In genomic region chr2:37549598-37549997, GRCh38 we compare ENCODE assay signal across 20 cellular contexts.
A peak's percentile ranks its signal among the peaks of the same experiment; 100 is the strongest.
DNase-seq lines count a peak whose midpoint lies in the region; ATAC-seq lines count a peak whose summit lies in the region.
"Had no signal": no experiment of that assay in that cellular context is flagged by ENCODE, and none has a peak within 500 bp of the region (broad histone marks: within the 10 kb centered on the region; RNA-seq: fewer than 3 reads in every experiment).

No MANE protein-coding gene starts in this region.

- no CpG with 5 or more reads among the region's 4 CpGs for WGBS in trophoblast cell (ENCODE audit: extremely low coverage, insufficient coverage, insufficient read length)

- no peaks in the 10 kb centered on the region for H3K36me3 ChIP-seq in trophoblast cell (ENCODE audit: control insufficient read depth in 1 of 2, insufficient read depth in 2 of 2, low read length in 2 of 2)
- H3K36me3 ChIP-seq: brain microvascular endothelial cell had no signal

- peak; percentile 73 for ATAC-seq in GM18498 (IDR thresholded peaks at IDR 0.05; ENCODE audit: unreplicated experiment)
- peak; percentile 63 for ATAC-seq in GM19455 (IDR thresholded peaks at IDR 0.05; ENCODE audit: unreplicated experiment)
- peak; percentile 41 for ATAC-seq in HG02763 (IDR thresholded peaks at IDR 0.05; ENCODE audit: unreplicated experiment)
- ATAC-seq in stimulated activated effector memory CD8-positive, alpha-beta T cell treated with anti-CD3 and anti-CD28 coated beads, Interleukin-12 subunit alpha, Interleukin-12 subunit beta, amount 100 ng/mL, for 72 hours = no peak
- ATAC-seq: stimulated activated naive CD8-positive, alpha-beta T cell treated with anti-CD3 and anti-CD28 coated beads, Interleukin-15, amount 100 ng/mL, for 72 hours had no signal

- H3K23ac ChIP-seq in trophoblast cell (ENCODE audit: low read length) = no peak overlapping the region

- no peaks in the 10 kb centered on the region for H3K79me1 ChIP-seq in trophoblast cell (ENCODE audit: low read length)

- H3K27ac Mint-ChIP-seq in stimulated activated effector memory CD8-positive, alpha-beta T cell treated with anti-CD3 and anti-CD28 coated beads, Interleukin-12 subunit alpha, Interleukin-12 subunit beta, amount 100 ng/mL, for 72 hours = no peak overlapping the region
- H3K27ac Mint-ChIP-seq: activated naive CD8-positive, alpha-beta T cell; activated T-cell treated with anti-CD3 and anti-CD28 coated beads, Interleukin-2, amount 50 U/mL, for 24 hours; memory B cell; nephron; stimulated activated naive CD8-positive, alpha-beta T cell treated with anti-CD3 and anti-CD28 coated beads, Interleukin-15, amount 100 ng/mL, for 72 hours had no signal

- H2BK5ac ChIP-seq in trophoblast cell (ENCODE audit: low read depth, low read length, poor library complexity) = no peak overlapping the region

- H3K18ac ChIP-seq in trophoblast cell (ENCODE audit: low read length) = no peak overlapping the region

- no peaks in the 10 kb centered on the region for H3K27me3 ChIP-seq in trophoblast cell (ENCODE audit: insufficient read depth, low read length)
- H3K27me3 ChIP-seq: brain microvascular endothelial cell had no signal

- H3K4me2 ChIP-seq in trophoblast cell (ENCODE audit: low read length) = no peak overlapping the region

- peaks cover 3% of the 10 kb centered on the region for H3K9me3 ChIP-seq in trophoblast cell (ENCODE audit: insufficient read depth, low read depth, low read length)

- no peak overlapping the region for H4K12ac ChIP-seq in trophoblast cell (ENCODE audit: low read depth, low read length)

- H2BK12ac ChIP-seq in trophoblast cell (ENCODE audit: low read length) = no peak overlapping the region

- H3K4me3 Mint-ChIP-seq in stimulated activated effector memory CD8-positive, alpha-beta T cell treated with anti-CD3 and anti-CD28 coated beads, Interleukin-12 subunit alpha, Interleukin-12 subunit beta, amount 100 ng/mL, for 72 hours = no peak overlapping the region
- H3K4me3 Mint-ChIP-seq: activated naive CD8-positive, alpha-beta T cell; activated T-cell treated with anti-CD3 and anti-CD28 coated beads, Interleukin-2, amount 50 U/mL, for 24 hours; memory B cell; nephron; stimulated activated naive CD8-positive, alpha-beta T cell treated with anti-CD3 and anti-CD28 coated beads, Interleukin-15, amount 100 ng/mL, for 72 hours had no signal

- no peaks in the 10 kb centered on the region for H3K36me3 Mint-ChIP-seq in stimulated activated effector memory CD8-positive, alpha-beta T cell treated with anti-CD3 and anti-CD28 coated beads, Interleukin-12 subunit alpha, Interleukin-12 subunit beta, amount 100 ng/mL, for 72 hours
- H3K36me3 Mint-ChIP-seq: activated naive CD8-positive, alpha-beta T cell; memory B cell had no signal

- H4K8ac ChIP-seq in trophoblast cell (ENCODE audit: low read depth, low read length) = no peak overlapping the region

- H3K9ac ChIP-seq in trophoblast cell (ENCODE audit: low read length) = no peak overlapping the region

- no peaks in the 10 kb centered on the region for H3K4me1 ChIP-seq in trophoblast cell (ENCODE audit: control insufficient read depth in 1 of 2, insufficient read depth in 2 of 2, low read length in 2 of 2)

- peak; percentile 37 for DNase-seq in MV-4-11 (lab: John Stamatoyannopoulos, UW)
- DNase-seq in stimulated activated effector memory CD8-positive, alpha-beta T cell treated with anti-CD3 and anti-CD28 coated beads, Interleukin-12 subunit alpha, Interleukin-12 subunit beta, amount 100 ng/mL, for 72 hours (ENCODE audit: low spot score in 2 of 2) = no peak
- DNase-seq in NCI-H1105 (lab: John Stamatoyannopoulos, UW) = no peak
- no peak for DNase-seq in trophoblast cell
- DNase-seq in DMS153 treated with DMSO at 0.1 percent for 48 hours (lab: John Stamatoyannopoulos, UW; ENCODE audit: unreplicated experiment) = no peak
- DNase-seq: activated T-cell treated with anti-CD3 and anti-CD28 coated beads, Interleukin-2, amount 50 U/mL, for 24 hours; brain microvascular endothelial cell; Calu3; erythroblast; islet precursor cell; KG1; NCI-H1417 treated with DMSO at 0.1 percent for 48 hours; NCI-H446; stimulated activated naive CD8-positive, alpha-beta T cell treated with anti-CD3 and anti-CD28 coated beads, Interleukin-15, amount 100 ng/mL, for 72 hours had no signal

- no peaks in the 10 kb centered on the region for H3K79me2 ChIP-seq in trophoblast cell (ENCODE audit: control insufficient read depth, insufficient read depth, low read length, poor library complexity)

- no peak overlapping the region for H2AFZ ChIP-seq in trophoblast cell (ENCODE audit: insufficient read depth, low read length, poor library complexity)

- no peak overlapping the region for H2BK120ac ChIP-seq in trophoblast cell (ENCODE audit: insufficient read depth, low read length, poor library complexity)

- no peak overlapping the region for H3K4me3 ChIP-seq in trophoblast cell (ENCODE audit: low read depth, low read length)

- no peak overlapping the region for H3K14ac ChIP-seq in trophoblast cell (ENCODE audit: low read length)

- H3K27ac ChIP-seq in trophoblast cell (ENCODE audit: low read depth, low read length) = no peak overlapping the region
- H3K27ac ChIP-seq: brain microvascular endothelial cell had no signal

- peaks cover 23% of the 10 kb centered on the region for H3K4me1 Mint-ChIP-seq in stimulated activated effector memory CD8-positive, alpha-beta T cell treated with anti-CD3 and anti-CD28 coated beads, Interleukin-12 subunit alpha, Interleukin-12 subunit beta, amount 100 ng/mL, for 72 hours
- H3K4me1 Mint-ChIP-seq: nephron had no signal

- no peaks in the 10 kb centered on the region for H3K9me3 Mint-ChIP-seq in stimulated activated effector memory CD8-positive, alpha-beta T cell treated with anti-CD3 and anti-CD28 coated beads, Interleukin-12 subunit alpha, Interleukin-12 subunit beta, amount 100 ng/mL, for 72 hours
- H3K9me3 Mint-ChIP-seq: activated T-cell treated with anti-CD3 and anti-CD28 coated beads, Interleukin-2, amount 50 U/mL, for 24 hours; memory B cell; stimulated activated naive CD8-positive, alpha-beta T cell treated with anti-CD3 and anti-CD28 coated beads, Interleukin-15, amount 100 ng/mL, for 72 hours had no signal

- H4K91ac ChIP-seq in trophoblast cell (ENCODE audit: low read depth, low read length) = no peak overlapping the region

- H2AK5ac ChIP-seq in trophoblast cell (ENCODE audit: low read length) = no peak overlapping the region

- no peak overlapping the region for H3K4ac ChIP-seq in trophoblast cell (ENCODE audit: low read depth, low read length)
